ENCODE assay signal across 1 cellular context in the genomic region with DNA sequence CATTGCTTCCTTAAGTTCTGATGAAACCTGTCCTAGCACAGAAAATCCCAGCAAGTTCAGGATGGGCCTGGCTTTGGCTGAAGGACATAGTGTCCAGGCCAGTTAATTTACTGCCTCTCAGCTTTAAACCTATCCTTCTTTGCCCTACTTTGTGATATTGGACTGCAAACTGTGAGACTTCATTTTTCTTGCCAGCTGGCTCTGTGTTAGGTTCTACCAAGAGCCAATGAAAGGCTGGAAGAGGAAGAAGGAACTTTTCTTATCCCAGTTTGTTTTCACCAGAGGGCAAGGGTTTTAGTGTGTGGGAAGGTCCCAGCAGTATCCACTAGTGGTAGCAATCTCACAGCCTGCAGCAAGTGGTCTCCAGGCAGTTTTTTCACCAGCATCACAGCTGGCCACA.
TF ChIP-seq lines count a peak whose summit lies in the region.

No MANE protein-coding gene starts in this region.

TF ChIP-seq in GM23338, 12 proteins besides CTCF, POLR2A, EP300 and RAD21 (continued from another document):
- TF ChIP-seq, protein P1, sequence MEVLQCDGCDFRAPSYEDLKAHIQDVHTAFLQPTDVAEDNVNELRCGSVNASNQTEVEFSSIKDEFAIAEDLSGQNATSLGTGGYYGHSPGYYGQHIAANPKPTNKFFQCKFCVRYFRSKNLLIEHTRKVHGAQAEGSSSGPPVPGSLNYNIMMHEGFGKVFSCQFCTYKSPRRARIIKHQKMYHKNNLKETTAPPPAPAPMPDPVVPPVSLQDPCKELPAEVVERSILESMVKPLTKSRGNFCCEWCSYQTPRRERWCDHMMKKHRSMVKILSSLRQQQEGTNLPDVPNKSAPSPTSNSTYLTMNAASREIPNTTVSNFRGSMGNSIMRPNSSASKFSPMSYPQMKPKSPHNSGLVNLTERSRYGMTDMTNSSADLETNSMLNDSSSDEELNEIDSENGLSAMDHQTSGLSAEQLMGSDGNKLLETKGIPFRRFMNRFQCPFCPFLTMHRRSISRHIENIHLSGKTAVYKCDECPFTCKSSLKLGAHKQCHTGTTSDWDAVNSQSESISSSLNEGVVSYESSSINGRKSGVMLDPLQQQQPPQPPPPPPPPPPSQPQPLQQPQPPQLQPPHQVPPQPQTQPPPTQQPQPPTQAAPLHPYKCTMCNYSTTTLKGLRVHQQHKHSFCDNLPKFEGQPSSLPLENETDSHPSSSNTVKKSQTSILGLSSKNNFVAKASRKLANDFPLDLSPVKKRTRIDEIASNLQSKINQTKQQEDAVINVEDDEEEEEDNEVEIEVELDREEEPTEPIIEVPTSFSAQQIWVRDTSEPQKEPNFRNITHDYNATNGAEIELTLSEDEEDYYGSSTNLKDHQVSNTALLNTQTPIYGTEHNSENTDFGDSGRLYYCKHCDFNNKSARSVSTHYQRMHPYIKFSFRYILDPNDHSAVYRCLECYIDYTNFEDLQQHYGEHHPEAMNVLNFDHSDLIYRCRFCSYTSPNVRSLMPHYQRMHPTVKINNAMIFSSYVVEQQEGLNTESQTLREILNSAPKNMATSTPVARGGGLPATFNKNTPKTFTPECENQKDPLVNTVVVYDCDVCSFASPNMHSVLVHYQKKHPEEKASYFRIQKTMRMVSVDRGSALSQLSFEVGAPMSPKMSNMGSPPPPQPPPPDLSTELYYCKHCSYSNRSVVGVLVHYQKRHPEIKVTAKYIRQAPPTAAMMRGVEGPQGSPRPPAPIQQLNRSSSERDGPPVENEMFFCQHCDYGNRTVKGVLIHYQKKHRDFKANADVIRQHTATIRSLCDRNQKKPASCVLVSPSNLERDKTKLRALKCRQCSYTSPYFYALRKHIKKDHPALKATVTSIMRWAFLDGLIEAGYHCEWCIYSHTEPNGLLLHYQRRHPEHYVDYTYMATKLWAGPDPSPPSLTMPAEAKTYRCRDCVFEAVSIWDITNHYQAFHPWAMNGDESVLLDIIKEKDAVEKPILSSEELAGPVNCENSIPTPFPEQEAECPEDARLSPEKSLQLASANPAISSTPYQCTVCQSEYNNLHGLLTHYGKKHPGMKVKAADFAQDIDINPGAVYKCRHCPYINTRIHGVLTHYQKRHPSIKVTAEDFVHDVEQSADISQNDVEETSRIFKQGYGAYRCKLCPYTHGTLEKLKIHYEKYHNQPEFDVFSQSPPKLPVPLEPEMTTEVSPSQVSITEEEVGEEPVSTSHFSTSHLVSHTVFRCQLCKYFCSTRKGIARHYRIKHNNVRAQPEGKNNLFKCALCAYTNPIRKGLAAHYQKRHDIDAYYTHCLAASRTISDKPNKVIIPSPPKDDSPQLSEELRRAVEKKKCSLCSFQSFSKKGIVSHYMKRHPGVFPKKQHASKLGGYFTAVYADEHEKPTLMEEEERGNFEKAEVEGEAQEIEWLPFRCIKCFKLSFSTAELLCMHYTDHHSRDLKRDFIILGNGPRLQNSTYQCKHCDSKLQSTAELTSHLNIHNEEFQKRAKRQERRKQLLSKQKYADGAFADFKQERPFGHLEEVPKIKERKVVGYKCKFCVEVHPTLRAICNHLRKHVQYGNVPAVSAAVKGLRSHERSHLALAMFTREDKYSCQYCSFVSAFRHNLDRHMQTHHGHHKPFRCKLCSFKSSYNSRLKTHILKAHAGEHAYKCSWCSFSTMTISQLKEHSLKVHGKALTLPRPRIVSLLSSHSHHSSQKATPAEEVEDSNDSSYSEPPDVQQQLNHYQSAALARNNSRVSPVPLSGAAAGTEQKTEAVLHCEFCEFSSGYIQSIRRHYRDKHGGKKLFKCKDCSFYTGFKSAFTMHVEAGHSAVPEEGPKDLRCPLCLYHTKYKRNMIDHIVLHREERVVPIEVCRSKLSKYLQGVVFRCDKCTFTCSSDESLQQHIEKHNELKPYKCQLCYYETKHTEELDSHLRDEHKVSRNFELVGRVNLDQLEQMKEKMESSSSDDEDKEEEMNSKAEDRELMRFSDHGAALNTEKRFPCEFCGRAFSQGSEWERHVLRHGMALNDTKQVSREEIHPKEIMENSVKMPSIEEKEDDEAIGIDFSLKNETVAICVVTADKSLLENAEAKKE (CRISPR knock-in tag; IDR thresholded peaks at IDR 0.05) = no peak
- TF ChIP-seq POLR2AphosphoS5 (IDR thresholded peaks at IDR 0.05; ENCODE audit: low read depth) = no peak
- no peak for TF ChIP-seq STAT1 (IDR thresholded peaks at IDR 0.05; ENCODE audit: unreplicated experiment)
- TF ChIP-seq JUNB (IDR thresholded peaks at IDR 0.05; ENCODE audit: unreplicated experiment) = no peak
- no peak for TF ChIP-seq EZH2 (IDR thresholded peaks at IDR 0.05; ENCODE audit: low read depth, unreplicated experiment)
- no peak for TF ChIP-seq EZH2phosphoT487 (IDR thresholded peaks at IDR 0.05; ENCODE audit: unreplicated experiment)
- TF ChIP-seq, protein P2, sequence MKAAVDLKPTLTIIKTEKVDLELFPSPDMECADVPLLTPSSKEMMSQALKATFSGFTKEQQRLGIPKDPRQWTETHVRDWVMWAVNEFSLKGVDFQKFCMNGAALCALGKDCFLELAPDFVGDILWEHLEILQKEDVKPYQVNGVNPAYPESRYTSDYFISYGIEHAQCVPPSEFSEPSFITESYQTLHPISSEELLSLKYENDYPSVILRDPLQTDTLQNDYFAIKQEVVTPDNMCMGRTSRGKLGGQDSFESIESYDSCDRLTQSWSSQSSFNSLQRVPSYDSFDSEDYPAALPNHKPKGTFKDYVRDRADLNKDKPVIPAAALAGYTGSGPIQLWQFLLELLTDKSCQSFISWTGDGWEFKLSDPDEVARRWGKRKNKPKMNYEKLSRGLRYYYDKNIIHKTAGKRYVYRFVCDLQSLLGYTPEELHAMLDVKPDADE (IDR thresholded peaks at IDR 0.05) = no peak
TF ChIP-seq in GM23338: peak in this region for 0.
